ENCODE assay signal across 25 cellular contexts in genomic region chr1:49358036-49358435, GRCh38.
DNase-seq lines count a peak whose midpoint lies in the region; ATAC-seq and TF ChIP-seq lines count a peak whose summit lies in the region.
"Had no signal": no experiment of that assay in that cellular context is flagged by ENCODE, and none has a peak within 500 bp of the region (broad histone marks: within the 10 kb centered on the region; RNA-seq: fewer than 3 reads in every experiment).

No MANE protein-coding gene starts in this region.

- H3F3A ChIP-seq in SK-N-SH (replicated peaks; ENCODE audit: insufficient read depth) = no peaks in the 10 kb centered on the region

- no peaks in the 10 kb centered on the region for H3K9me3 ChIP-seq in Caco-2
- no peaks in the 10 kb centered on the region for H3K9me3 ChIP-seq in SK-N-SH
- H3K9me3 ChIP-seq in osteoblast (ENCODE audit: low read depth, low read length) = peaks cover 9% of the 10 kb centered on the region
- H3K9me3 ChIP-seq: A549, BLaER1 had no signal

- no peaks in the 10 kb centered on the region for H3K36me3 ChIP-seq in Caco-2 (ENCODE audit: control insufficient read depth, insufficient read depth, low read length)
- H3K36me3 ChIP-seq in SK-N-SH (replicated peaks in 1 of 2; ENCODE audit: control insufficient read depth in 1 of 2, insufficient read depth in 2 of 2, low read length in 1 of 2) = no peaks in the 10 kb centered on the region
- no peaks in the 10 kb centered on the region for H3K36me3 ChIP-seq in osteoblast (ENCODE audit: insufficient read depth, low read length)
- H3K36me3 ChIP-seq: BLaER1 had no signal

- H4K20me1 ChIP-seq in SK-N-SH (ENCODE audit: insufficient read depth) = no peaks in the 10 kb centered on the region
- H4K20me1 ChIP-seq in osteoblast (ENCODE audit: insufficient read depth, low read length) = no peaks in the 10 kb centered on the region
- H4K20me1 ChIP-seq: BLaER1 had no signal

- TF ChIP-seq CTCF in Caco-2 (IDR thresholded peaks at IDR 0.05; ENCODE audit: insufficient read depth in 1 of 2, low read depth in 1 of 2, low read length in 1 of 2, severe bottlenecking in 1 of 2, unreplicated experiment in 1 of 2) (no peak), SK-N-SH (IDR thresholded peaks at IDR 0.05) (no peak), osteoblast (IDR thresholded peaks at IDR 0.05; ENCODE audit: extremely low read depth, low read depth, low read length) (no peak)

- H2AFZ ChIP-seq in SK-N-SH (ENCODE audit: low read depth) (no peak overlapping the region), osteoblast (ENCODE audit: low read length) (no peak overlapping the region)

- no peaks in the 10 kb centered on the region for H3K36me3 Mint-ChIP-seq in Caco-2 (ENCODE audit: insufficient read depth, unreplicated experiment)
- H3K36me3 Mint-ChIP-seq in activated naive CD4-positive, alpha-beta T cell treated with anti-CD3 and anti-CD28 coated beads, Interleukin-2, amount 10 ng/mL, durations not matched to agents 7 days and 5 days = no peaks in the 10 kb centered on the region
- H3K36me3 Mint-ChIP-seq: CD14-positive monocyte; CD4-positive, alpha-beta memory T cell; CD4-positive, CD25-positive, alpha-beta regulatory T cell; CD8-positive, alpha-beta memory T cell had no signal

- H3K4me2 ChIP-seq in SK-N-SH (no peak overlapping the region), osteoblast (ENCODE audit: insufficient read depth, low read length) (no peak overlapping the region)
- H3K4me2 ChIP-seq: A549, BLaER1 had no signal

- H3K27ac ChIP-seq in SK-N-SH (ENCODE audit: low read depth in 2 of 2, low read length in 1 of 2) = no peak overlapping the region; a peak in 1 of 4 replicates
- no peak overlapping the region for H3K27ac ChIP-seq in osteoblast (ENCODE audit: low read depth, low read length)
- H3K27ac ChIP-seq: 22Rv1, A549, BLaER1 had no signal

- no peak for ATAC-seq in HG02588 (IDR thresholded peaks at IDR 0.05; ENCODE audit: unreplicated experiment)
- ATAC-seq: A549, GM12878 had no signal

- H3K9me3 Mint-ChIP-seq in Caco-2 (ENCODE audit: unreplicated experiment) = peaks cover 12% of the 10 kb centered on the region
- no peaks in the 10 kb centered on the region for H3K9me3 Mint-ChIP-seq in activated naive CD4-positive, alpha-beta T cell treated with anti-CD3 and anti-CD28 coated beads, Interleukin-2, amount 10 ng/mL, durations not matched to agents 7 days and 5 days

- H3K27me3 ChIP-seq in Caco-2 (replicated peaks; ENCODE audit: control insufficient read depth, insufficient read depth, low read length) (no peaks in the 10 kb centered on the region), SK-N-SH (ENCODE audit: insufficient read depth) (no peaks in the 10 kb centered on the region), osteoblast (ENCODE audit: insufficient read depth, low read length) (no peaks in the 10 kb centered on the region)
- H3K27me3 ChIP-seq: BLaER1 had no signal

- TF ChIP-seq RAD21 in SK-N-SH (IDR thresholded peaks at IDR 0.05; ENCODE audit: low read length) = no peak

- intact Hi-C loops in Caco-2 (cut with micrococcal nuclease; ENCODE audit: unreplicated experiment) = no loop called here

- peak overlapping the region; percentile 43 for H3K27ac Mint-ChIP-seq in Caco-2 (ENCODE audit: unreplicated experiment)
- no peak overlapping the region for H3K27ac Mint-ChIP-seq in activated naive CD4-positive, alpha-beta T cell treated with anti-CD3 and anti-CD28 coated beads, Interleukin-2, amount 10 ng/mL, durations not matched to agents 7 days and 5 days
- H3K27ac Mint-ChIP-seq: B cell; CD4-positive, alpha-beta memory T cell; CD4-positive, CD25-positive, alpha-beta regulatory T cell; CD8-positive, alpha-beta memory T cell had no signal

- CTCF ChIA-PET in Caco-2 (lab: Charles Lee) = no interaction called here
- CTCF ChIA-PET in SK-N-SH (lab: Yijun Ruan, JAX) = interaction anchor here (0.5 to 1.2 kb wide), 2 partner anchors 26 to 336 kb away, joined by 3 read pairs; no protein-coding TSS in a partner anchor
- CTCF ChIA-PET in activated naive CD4-positive, alpha-beta T cell treated with anti-CD3 and anti-CD28 coated beads, Interleukin-2, amount 10 ng/mL, durations not matched to agents 7 days and 5 days (lab: Charles Lee) = no interaction called here

- H3K4me1 Mint-ChIP-seq in Caco-2 (ENCODE audit: low read depth, unreplicated experiment) = peaks cover 7% of the 10 kb centered on the region
- no peaks in the 10 kb centered on the region for H3K4me1 Mint-ChIP-seq in activated naive CD4-positive, alpha-beta T cell treated with anti-CD3 and anti-CD28 coated beads, Interleukin-2, amount 10 ng/mL, durations not matched to agents 7 days and 5 days
- H3K4me1 Mint-ChIP-seq: B cell; CD14-positive monocyte; CD4-positive, alpha-beta memory T cell; CD4-positive, CD25-positive, alpha-beta regulatory T cell; CD8-positive, alpha-beta memory T cell had no signal

- H3K4me3 Mint-ChIP-seq in Caco-2 (ENCODE audit: unreplicated experiment) = no peak overlapping the region
- H3K4me3 Mint-ChIP-seq in activated naive CD4-positive, alpha-beta T cell treated with anti-CD3 and anti-CD28 coated beads, Interleukin-2, amount 10 ng/mL, durations not matched to agents 7 days and 5 days = no peak overlapping the region
- H3K4me3 Mint-ChIP-seq: B cell; CD14-positive monocyte; CD4-positive, alpha-beta memory T cell; CD4-positive, CD25-positive, alpha-beta regulatory T cell had no signal

- no peak overlapping the region for H3K4me3 ChIP-seq in Caco-2 (ENCODE audit: low read depth, low read length)
- no peak overlapping the region for H3K4me3 ChIP-seq in SK-N-SH (ENCODE audit: low read depth in 2 of 2, low read length in 1 of 2)
- H3K4me3 ChIP-seq in osteoblast (ENCODE audit: insufficient read depth, low read length) = no peak overlapping the region
- H3K4me3 ChIP-seq: A549, BLaER1, GM12878 had no signal

- no TSS peak for BruUV-seq in Caco-2 (replicated peaks; lab: Mats Ljungman, UMichigan)

- no peaks in the 10 kb centered on the region for H3K79me2 ChIP-seq in SK-N-SH (ENCODE audit: insufficient read depth)
- H3K79me2 ChIP-seq in osteoblast (ENCODE audit: insufficient read depth, low read length) = no peaks in the 10 kb centered on the region

- POLR2A ChIA-PET in Caco-2 (lab: Charles Lee) (no interaction called here), SK-N-SH (lab: Yijun Ruan, JAX) (no interaction called here)

- peak in 1 of 2 experiments; percentile 52; a peak in 1 of 4 replicates for TF ChIP-seq EP300 in SK-N-SH (IDR thresholded peaks at IDR 0.05; ENCODE audit: borderline replicate concordance in 1 of 2, low read depth in 1 of 2, low read length in 1 of 2)

- DNase-seq in Caco-2 (no peak), HT-29 (ENCODE audit: low spot score) (peak; percentile 12), SK-N-SH (peak; percentile 6), osteoblast (ENCODE audit: insufficient read length, low spot score, missing footprints) (no peak)
- no peak for DNase-seq in activated naive CD4-positive, alpha-beta T cell treated with anti-CD3 and anti-CD28 coated beads, Interleukin-2, amount 10 ng/mL, durations not matched to agents 7 days and 5 days
- DNase-seq: AML-193; C1 segment of cervical spinal cord; CD4-positive, alpha-beta memory T cell; CD4-positive, CD25-positive, alpha-beta regulatory T cell; CD8-positive, alpha-beta memory T cell; COR-L47; DMS 273 treated with DMSO at 0.1 percent for 48 hours; DMS153; DMS53; DMS79; DND-41; EL; GDM1 had no signal

- H3K9ac ChIP-seq in SK-N-SH = no peak overlapping the region
- H3K9ac ChIP-seq: BLaER1 had no signal

- H3K4me1 ChIP-seq in Caco-2 (peaks cover 16% of the 10 kb centered on the region), SK-N-SH (ENCODE audit: control insufficient read depth in 1 of 2, insufficient read depth in 2 of 2, low read depth in 1 of 2, low read length in 1 of 2) (peaks cover 0 to 3% of the 10 kb centered on the region in 2 experiments; a peak in 2 of 4 replicates), osteoblast (ENCODE audit: insufficient read depth, low read length) (no peaks in the 10 kb centered on the region)
- H3K4me1 ChIP-seq: A549, BLaER1 had no signal

- no peaks in the 10 kb centered on the region for H3K27me3 Mint-ChIP-seq in Caco-2 (ENCODE audit: insufficient read depth, unreplicated experiment)
- no peaks in the 10 kb centered on the region for H3K27me3 Mint-ChIP-seq in activated naive CD4-positive, alpha-beta T cell treated with anti-CD3 and anti-CD28 coated beads, Interleukin-2, amount 10 ng/mL, durations not matched to agents 7 days and 5 days
- H3K27me3 Mint-ChIP-seq: B cell; CD4-positive, CD25-positive, alpha-beta regulatory T cell; CD8-positive, alpha-beta memory T cell had no signal

- no peaks in the 10 kb centered on the region for H3K9me2 ChIP-seq in SK-N-SH

- WGBS in SK-N-SH (ENCODE audit: low lambda C conversion rate) = 5% methylated on average over 1 of the region's 1 CpG

TF ChIP-seq in SK-N-SH, 30 proteins besides CTCF, POLR2A, EP300 and RAD21:
- TF ChIP-seq ZBTB33 (IDR thresholded peaks at IDR 0.05; ENCODE audit: borderline replicate concordance, low read depth) = no peak
- no peak for TF ChIP-seq PBX3 (IDR thresholded peaks at IDR 0.05)
- peak; percentile 26; the same call in 1 of the 2 replicates for TF ChIP-seq GATA2 (CRISPR knock-in tag; IDR thresholded peaks at IDR 0.05)
TF ChIP-seq in SK-N-SH: peak in this region for 1.

Comparison
In these comparisons a context has a peak if more than half of its experiments do, and no peak if none do; other contexts are left out.
1. DNase-seq: peak in HT-29 (single experiment) and SK-N-SH (single experiment); none in Caco-2 (0 of 2), activated naive CD4-positive, alpha-beta T cell treated with anti-CD3 and anti-CD28 coated beads, Interleukin-2, amount 10 ng/mL, durations not matched to agents 7 days and 5 days (single experiment) and osteoblast (single experiment).